ENCODE assay signal across 27 cellular contexts in genomic region chr6:42848700-42849099, GRCh38.
"Had no signal": no experiment of that assay in that cellular context is flagged by ENCODE, and none has a peak within 500 bp of the region (broad histone marks: within the 10 kb centered on the region; RNA-seq: fewer than 3 reads in every experiment).

No MANE protein-coding gene starts in this region.

- H3K36me3 ChIP-seq: uterus had no signal

- ATAC-seq: stimulated activated effector memory CD8-positive, alpha-beta T cell treated with anti-CD3 and anti-CD28 coated beads, Interleukin-12 subunit alpha, Interleukin-12 subunit beta, amount 100 ng/mL, for 72 hours; stimulated activated memory B cell treated with anti-CD40 and anti-IgM and Interleukin-4, amounts not matched to agents 10 μg/mL and 1 μg/mL and 100 μg/mL, for 72 hours; stimulated activated naive B cell treated with anti-CD40 and anti-IgM and Interleukin-4, amounts not matched to agents 10 μg/mL and 1 μg/mL and 100 μg/mL, for 72 hours; stimulated activated naive CD8-positive, alpha-beta T cell treated with anti-CD3 and anti-CD28 coated beads, Interleukin-15, amount 100 ng/mL, for 72 hours; stimulated activated naive CD8-positive, alpha-beta T cell treated with anti-CD3 and anti-CD28 coated beads, Interleukin-15, Interleukin-2, amounts not matched to agents 100 U/mL and 50 U/mL, for 24 hours; upper lobe of right lung had no signal

- DNase-seq: stimulated activated CD4-positive, alpha-beta T cell treated with anti-CD3 and anti-CD28 coated beads, Interleukin-2, amount 100 ng/mL, for 48 hours; stimulated activated CD4-positive, alpha-beta T cell treated with anti-CD3 and anti-CD28 coated beads, Interleukin-4, amount 100 ng/mL, for 1 hour; stimulated activated CD4-positive, alpha-beta T cell treated with anti-CD3 and anti-CD28 coated beads, Interleukin-4, amount 100 ng/mL, for 24 hours; stimulated activated CD4-positive, alpha-beta T cell treated with anti-CD3 and anti-CD28 coated beads, Interleukin-4, amount 100 ng/mL, for 4 hours; stimulated activated CD8-positive, alpha-beta memory T cell treated with anti-CD3 and anti-CD28 coated beads, Interleukin-4, amount 100 ng/mL, for 48 hours; stimulated activated naive B cell treated with anti-CD40 and anti-IgM and Interleukin-4, amounts not matched to agents 10 μg/mL and 1 μg/mL and 100 μg/mL, for 72 hours; stimulated activated naive CD4-positive, alpha-beta T cell; stimulated activated naive CD4-positive, alpha-beta T cell treated with Interleukin-2 at 50 U/mL for 16 hours; stimulated activated naive CD8-positive, alpha-beta T cell treated with anti-CD3 and anti-CD28 coated beads, Interleukin-15, amount 100 ng/mL, for 72 hours; stimulated activated naive CD8-positive, alpha-beta T cell treated with anti-CD3 and anti-CD28 coated beads, Interleukin-15, Interleukin-2, amounts not matched to agents 100 U/mL and 50 U/mL, for 24 hours; stomach; substantia nigra; testis; thyroid gland; tibial artery; transverse colon; trophoblast cell; upper lobe of left lung; upper lobe of right lung; uterus had no signal

- H3K27ac ChIP-seq: stomach, suprapubic skin, testis, thoracic aorta, thyroid gland, tibial artery, tibial nerve, transverse colon, upper lobe of left lung, upper lobe of right lung, uterus, vagina had no signal

- H3K9me3 ChIP-seq: stomach, suprapubic skin, testis, thoracic aorta, thyroid gland, tibial artery, tibial nerve, transverse colon, upper lobe of left lung, upper lobe of right lung, uterus, vagina had no signal

- H3K4me3 ChIP-seq: stomach, suprapubic skin, testis, thoracic aorta, thyroid gland, tibial artery, tibial nerve, transverse colon, upper lobe of left lung, upper lobe of right lung, uterus, vagina had no signal

- FAIRE-seq: urothelium cell line had no signal

- H3K4me1 ChIP-seq: stomach, suprapubic skin, testis, thyroid gland, tibial nerve, upper lobe of right lung, uterus, vagina had no signal

- H3K27me3 ChIP-seq: stomach, suprapubic skin, testis, thyroid gland, tibial artery, tibial nerve, transverse colon, upper lobe of left lung, upper lobe of right lung, uterus, vagina had no signal
